Comparison of ENCODE assay signal across 8 cellular contexts in genomic region chr7:43904533-43905208, GRCh38. TPM values are rescaled to one million over a fixed set of nuclear protein-coding genes. Genes with fewer than 3 reads are reported as not detected.
DNase-seq lines count a peak whose midpoint lies in the region; ATAC-seq and TF ChIP-seq lines count a peak whose summit lies in the region.

No MANE protein-coding gene starts in this region.

- H3K27me3 ChIP-seq in GM23248 (replicated peaks; ENCODE audit: insufficient read depth), result no peaks in the 10 kb centered on the region
- H3K27me3 ChIP-seq in gastrocnemius medialis, result no peaks in the 10 kb centered on the region

- 95 to 98% methylated on average over 5 of the region's 5 CpGs for WGBS in GM23248 (ENCODE audit: low coverage in 1 of 2, low lambda C conversion rate in 2 of 2, missing lambda C conversion rate in 2 of 2), 2 experiments

- H3K4me2 ChIP-seq in GM23248 (ENCODE audit: unreplicated experiment), result peak overlapping the region; percentile 85

- H3K9ac ChIP-seq in GM23248 (peak overlapping the region; percentile 94), SK-N-MC (ENCODE audit: insufficient read length) (no peak overlapping the region)

- peak overlapping the region; percentile 79 for H3K4me3 ChIP-seq in GM23248
- peak overlapping the region; percentile 92; the same call in 1 of the 2 replicates for H3K4me3 ChIP-seq in SK-N-MC
- H3K4me3 ChIP-seq in gastrocnemius medialis, result peak overlapping the region in 3 of 4 donors; percentile 53 to 78 (median 65)

- intact Hi-C loops in gastrocnemius medialis (cut with DNase I; ENCODE audit: low total_unique reads), result loop anchor here (1.0 kb wide), 1 partner anchor 35 kb away; the partner anchor contains the start of gene MRPS24

- ATAC-seq in gastrocnemius medialis (no peak), GM18502 (IDR thresholded peaks at IDR 0.05; ENCODE audit: poor library complexity, unreplicated experiment) (no peak), GM19467 (IDR thresholded peaks at IDR 0.05; ENCODE audit: unreplicated experiment) (no peak)

- in situ Hi-C loops in GM23248 (cut with MboI) (no loop called here), gastrocnemius medialis (cut with MboI; ENCODE audit: low sequenced_read_pairs in 4 of 4) (no loop called here)

- TF ChIP-seq CTCF in gastrocnemius medialis (IDR thresholded peaks at IDR 0.05 in 4 of 5, conservative IDR thresholded peaks at IDR 0.05 in 1 of 5), result no peak

- H2AFZ ChIP-seq in GM23248, result no peak overlapping the region

- H3K9me2 ChIP-seq in GM23248 (ENCODE audit: insufficient read depth), result no peaks in the 10 kb centered on the region

- no peak for TF ChIP-seq POLR2A in gastrocnemius medialis (IDR thresholded peaks at IDR 0.05)

- peaks cover 17% of the 10 kb centered on the region for H3F3A ChIP-seq in GM23248 (ENCODE audit: insufficient read depth)

- H3K4me1 ChIP-seq in GM23248 (ENCODE audit: insufficient read depth), result peaks cover 20% of the 10 kb centered on the region
- H3K4me1 ChIP-seq in gastrocnemius medialis, result peaks cover 45 to 51% of the 10 kb centered on the region in 2 donors

- DNase-seq in GM23248, result peak; percentile 79
- no peak for DNase-seq in SK-N-MC (ENCODE audit: low read depth, low spot score)
- peak; percentile 34 for DNase-seq in fibroblast of gingiva (ENCODE audit: low read depth)
- no peak for DNase-seq in gastrocnemius medialis
- DNase-seq in NCI-H1417 (lab: John Stamatoyannopoulos, UW), result no peak
- DNase-seq in SHP77 treated with DMSO at 0.1 percent for 48 hours (lab: John Stamatoyannopoulos, UW), result no peak

- H4K20me1 ChIP-seq in GM23248 (ENCODE audit: insufficient read depth), result no peaks in the 10 kb centered on the region

- H3K36me3 ChIP-seq in GM23248 (ENCODE audit: low read depth) (no peaks in the 10 kb centered on the region), SK-N-MC (ENCODE audit: insufficient read depth, low read length) (no peaks in the 10 kb centered on the region), gastrocnemius medialis (no peaks in the 10 kb centered on the region)

- peak overlapping the region; percentile 85 for H3K27ac ChIP-seq in GM23248
- no peak overlapping the region for H3K27ac ChIP-seq in SK-N-MC
- H3K27ac ChIP-seq in gastrocnemius medialis, result peak overlapping the region; percentile 72 to 89 (median 77)

- H3K9me3 ChIP-seq in GM23248 (ENCODE audit: low read depth) (no peaks in the 10 kb centered on the region), SK-N-MC (ENCODE audit: low read depth, low read length) (no peaks in the 10 kb centered on the region), gastrocnemius medialis (no peaks in the 10 kb centered on the region)

- H3K79me2 ChIP-seq in GM23248 (ENCODE audit: insufficient read depth), result peaks cover 71% of the 10 kb centered on the region

RNA-seq across cellular contexts. Expression of gene URGCP, which starts 1.7 kb away (rescaled TPM):
- 29.6 and 36.8 TPM in 2 replicates for total RNA-seq in GM23248 (2014; rRNA removed; shearing (Covaris generic))
- polyA plus RNA-seq in GM23248 (2016; fragmentation: Nextera tagmentation; extraction: Ambion mirVana), result 25.9 and 26.5 TPM in 2 replicates
- 10 to 100 TPM; 29.0 to 47.7 (median 38.3) TPM for total RNA-seq in gastrocnemius medialis

RNA-seq across cellular contexts. Expression of gene UBE2D4, which starts 21.6 kb away (rescaled TPM):
- 21.7 and 33.0 TPM in 2 replicates for total RNA-seq in GM23248 (2014; rRNA removed; shearing (Covaris generic))
- 20.5 and 22.0 TPM in 2 replicates for polyA plus RNA-seq in GM23248 (2016; fragmentation: Nextera tagmentation; extraction: Ambion mirVana)
- total RNA-seq in gastrocnemius medialis, result 100 to 1,000 TPM in 2 of 4 donors, 10 to 100 TPM in 2; 71.0 to 116 (median 105) TPM

RNA-seq across cellular contexts. Expression of gene MRPS24, which starts 35.4 kb away (rescaled TPM):
- total RNA-seq in GM23248 (2014; rRNA removed; shearing (Covaris generic)), result 79.3 and 113 TPM in 2 replicates
- polyA plus RNA-seq in GM23248 (2016; fragmentation: Nextera tagmentation; extraction: Ambion mirVana), result 163 and 166 TPM in 2 replicates
- total RNA-seq in gastrocnemius medialis, result 100 to 1,000 TPM; 173 to 294 (median 255) TPM

Comparison
In these comparisons a context has a peak if more than half of its experiments do, and no peak if none do; other contexts are left out.
1. DNase-seq: peak in GM23248 (single experiment) and fibroblast of gingiva (single experiment); none in SK-N-MC (single experiment), gastrocnemius medialis (0 of 2), NCI-H1417 (0 of 3) and SHP77 treated with DMSO at 0.1 percent for 48 hours (single experiment).
2. Peak in every context shown above with its lines, with median percentiles within 50 percentile points of each other: H3K4me3 ChIP-seq.